Comparison of ENCODE assay signal across 20 cellular contexts in genomic region chr13:36352350-36352749, GRCh38. TPM values are rescaled to one million over a fixed set of nuclear protein-coding genes. Genes with fewer than 3 reads are reported as not detected.
"Had no signal": no experiment of that assay in that cellular context is flagged by ENCODE, and none has a peak within 500 bp of the region (broad histone marks: within the 10 kb centered on the region; RNA-seq: fewer than 3 reads in every experiment).

No MANE protein-coding gene starts in this region.

- H3K4me3 Mint-ChIP-seq: activated CD8-positive, alpha-beta memory T cell treated with anti-CD3 and anti-CD28 coated beads, Interleukin-2, amount 10 ng/mL, durations not matched to agents 7 days and 5 days; neural crest cell; stimulated activated naive CD8-positive, alpha-beta T cell treated with anti-CD3 and anti-CD28 coated beads, Interleukin-15, amount 100 ng/mL, for 72 hours; T-cell had no signal

- H3K27ac Mint-ChIP-seq: activated CD8-positive, alpha-beta memory T cell treated with anti-CD3 and anti-CD28 coated beads, Interleukin-2, amount 10 ng/mL, durations not matched to agents 7 days and 5 days; T-cell had no signal

- DNase-seq: activated CD4-positive, alpha-beta T cell treated with anti-CD3 and anti-CD28 coated beads for 1 hour; activated CD4-positive, alpha-beta T cell treated with anti-CD3 and anti-CD28 coated beads, Interleukin-2, amount 50 U/mL, for 48 hours; activated CD8-positive, alpha-beta memory T cell treated with anti-CD3 and anti-CD28 coated beads, Interleukin-2, amount 10 ng/mL, durations not matched to agents 7 days and 5 days; activated naive CD4-positive, alpha-beta T cell; activated T-cell treated with anti-CD3 and anti-CD28 coated beads, Interleukin-2, amount 50 U/mL, for 48 hours; central memory CD4-positive, alpha-beta T cell; erythroblast; head of caudate nucleus; islet precursor cell; left ventricle myocardium inferior; mesendoderm; stimulated activated CD4-positive, alpha-beta T cell treated with anti-CD3 and anti-CD28 coated beads, Interleukin-4, amount 100 ng/mL, for 4 hours; stimulated activated naive CD8-positive, alpha-beta T cell treated with anti-CD3 and anti-CD28 coated beads, Interleukin-15, amount 100 ng/mL, for 72 hours; T-cell; T1000; testis had no signal

- H3K4me1 ChIP-seq: left ventricle myocardium inferior, parathyroid adenoma had no signal

- ATAC-seq: activated CD8-positive, alpha-beta memory T cell treated with anti-CD3 and anti-CD28 coated beads, Interleukin-2, amount 10 ng/mL, durations not matched to agents 7 days and 5 days; foreskin keratinocyte; stimulated activated naive CD8-positive, alpha-beta T cell treated with anti-CD3 and anti-CD28 coated beads, Interleukin-15, amount 100 ng/mL, for 72 hours; T-cell had no signal

- H3K9me3 Mint-ChIP-seq: neural crest cell; stimulated activated naive CD8-positive, alpha-beta T cell treated with anti-CD3 and anti-CD28 coated beads, Interleukin-15, amount 100 ng/mL, for 72 hours; T-cell had no signal

- H3K36me3 Mint-ChIP-seq: activated CD8-positive, alpha-beta memory T cell treated with anti-CD3 and anti-CD28 coated beads, Interleukin-2, amount 10 ng/mL, durations not matched to agents 7 days and 5 days; T-cell had no signal

- H3K27me3 ChIP-seq: foreskin keratinocyte, testis had no signal

- H3K36me3 ChIP-seq: left ventricle myocardium inferior had no signal

- H3K9ac ChIP-seq: parathyroid adenoma had no signal

- H3K27me3 Mint-ChIP-seq: activated CD8-positive, alpha-beta memory T cell treated with anti-CD3 and anti-CD28 coated beads, Interleukin-2, amount 10 ng/mL, durations not matched to agents 7 days and 5 days had no signal

- H3K27ac ChIP-seq: foreskin keratinocyte, left ventricle myocardium inferior, parathyroid adenoma, skin epidermis, testis had no signal

- H3K4me1 Mint-ChIP-seq: neural crest cell; stimulated activated naive CD8-positive, alpha-beta T cell treated with anti-CD3 and anti-CD28 coated beads, Interleukin-15, amount 100 ng/mL, for 72 hours; T-cell had no signal

- H3K4me3 ChIP-seq: left ventricle myocardium inferior, skin epidermis, testis had no signal

- H2AFZ ChIP-seq: parathyroid adenoma had no signal

- H3K79me2 ChIP-seq: parathyroid adenoma had no signal

- H3K9me3 ChIP-seq: left ventricle myocardium inferior, testis had no signal

RNA-seq across cellular contexts. Expression of gene CCDC169, which starts 54.7 kb away (rescaled TPM):
- total RNA-seq: T-cell had no signal
